In the genomic region with DNA sequence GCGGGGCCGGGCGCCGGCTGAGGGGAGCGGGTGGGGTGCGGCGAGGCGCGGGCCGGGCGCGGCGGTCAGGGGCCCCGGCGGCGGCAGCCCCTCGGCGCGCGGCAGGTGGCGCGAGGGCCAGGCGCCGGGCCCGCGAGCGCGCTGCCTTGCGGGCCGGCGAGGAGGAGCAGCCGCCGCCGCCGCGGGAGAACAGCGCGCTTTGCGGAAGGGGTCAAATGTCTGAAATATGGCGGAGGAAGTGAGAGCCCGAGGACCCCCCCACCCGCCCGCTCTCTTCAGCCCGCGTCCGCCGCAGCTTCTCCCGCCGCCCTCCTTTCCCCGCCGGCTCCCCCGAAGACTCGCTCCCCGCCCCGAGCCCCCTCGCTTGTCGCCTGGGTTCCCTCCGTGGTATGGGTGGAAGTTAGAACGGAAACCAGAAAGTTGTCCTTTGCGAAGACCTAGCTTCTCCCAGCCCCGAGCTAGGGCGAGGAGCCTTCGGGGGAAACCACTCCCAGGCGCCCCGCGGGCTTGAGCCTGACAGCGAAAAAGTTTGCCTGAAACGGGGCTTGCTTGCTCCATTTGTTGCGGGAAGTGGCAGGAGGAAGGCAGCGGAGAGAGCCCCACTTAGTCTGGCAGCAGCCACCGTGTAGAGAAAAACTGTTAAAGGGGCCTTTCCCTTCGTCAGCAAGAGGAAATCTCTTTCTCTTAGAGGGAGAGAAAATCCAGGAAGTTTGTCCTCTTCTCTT, we compare ENCODE assay signal across 8 cellular contexts. TPM values are rescaled to one million over a fixed set of nuclear protein-coding genes. Genes with fewer than 3 reads are reported as not detected.
DNase-seq lines count a peak whose midpoint lies in the region; ATAC-seq and TF ChIP-seq lines count a peak whose summit lies in the region.

No MANE protein-coding gene starts in this region.

- CTCF ChIA-PET in CD4-positive, alpha-beta memory T cell (lab: Charles Lee; ENCODE audit: partially characterized antibody) = interaction anchor here (0.8 to 5.9 kb wide), 7 partner anchors 18 to 453 kb away, joined by 3 to 46 read pairs (median 4); no protein-coding TSS in a partner anchor

- no peaks in the 10 kb centered on the region for H3K36me3 ChIP-seq in CD4-positive, alpha-beta memory T cell (ENCODE audit: insufficient read depth, low read length)
- H3K36me3 ChIP-seq in SK-N-MC (ENCODE audit: insufficient read depth, low read length) (peaks cover 17% of the 10 kb centered on the region), vagina (no peaks in the 10 kb centered on the region)

- no peaks in the 10 kb centered on the region for H3K9me3 Mint-ChIP-seq in CD4-positive, alpha-beta memory T cell
- no peaks in the 10 kb centered on the region for H3K9me3 Mint-ChIP-seq in activated naive CD8-positive, alpha-beta T cell treated with anti-CD3 and anti-CD28 coated beads, Interleukin-2, amount 10 ng/mL, durations not matched to agents 7 days and 5 days

- H3K4me1 Mint-ChIP-seq in CD4-positive, alpha-beta memory T cell = peaks cover 28 to 54% (median 40%) of the 10 kb centered on the region in 4 donors
- H3K4me1 Mint-ChIP-seq in activated naive CD8-positive, alpha-beta T cell treated with anti-CD3 and anti-CD28 coated beads, Interleukin-2, amount 10 ng/mL, durations not matched to agents 7 days and 5 days = peaks cover 40% of the 10 kb centered on the region

- peak overlapping the region; percentile 88 for H3K27ac ChIP-seq in CD4-positive, alpha-beta memory T cell (ENCODE audit: low read depth, low read length)
- H3K27ac ChIP-seq in SK-N-MC (peak overlapping the region; percentile 71), vagina (peak overlapping the region; percentile 99)

- TF ChIP-seq CTCF in vagina (IDR thresholded peaks at IDR 0.05) = no peak

- peak; percentile 39 to 58 (median 52) for DNase-seq in CD4-positive, alpha-beta memory T cell
- DNase-seq in HK-2 (ENCODE audit: unreplicated experiment) (peak; percentile 56), SK-N-MC (ENCODE audit: low read depth, low spot score) (no peak), head of caudate nucleus (peak; percentile 23 to 81 (median 59)), occipital lobe (lab: John Stamatoyannopoulos, UW) (peak; percentile 36), vagina (ENCODE audit: extremely low spot score in 2 of 2) (peak in 1 of 2 donors; percentile 88)
- peak; percentile 72 for DNase-seq in activated naive CD8-positive, alpha-beta T cell treated with anti-CD3 and anti-CD28 coated beads, Interleukin-2, amount 10 ng/mL, durations not matched to agents 7 days and 5 days

- POLR2A ChIA-PET in CD4-positive, alpha-beta memory T cell (lab: Charles Lee; ENCODE audit: partially characterized antibody) = interaction anchor here (0.8 to 5.3 kb wide), 38 partner anchors 8 to 1343 kb away, joined by 3 to 66 read pairs (median 6); a partner anchor contains a TSS
- POLR2A ChIA-PET in activated naive CD8-positive, alpha-beta T cell treated with anti-CD3 and anti-CD28 coated beads, Interleukin-2, amount 10 ng/mL, durations not matched to agents 7 days and 5 days (lab: Charles Lee) = interaction anchor here (0.7 to 4.0 kb wide), 21 partner anchors 9 to 279 kb away, joined by 3 to 25 read pairs (median 5); a partner anchor contains a TSS

- intact Hi-C loops in CD4-positive, alpha-beta memory T cell (cut with micrococcal nuclease) = loop anchor here (2.0 to 5.0 kb wide), 3 partner anchors 36 to 149 kb away; no protein-coding TSS in a partner anchor
- intact Hi-C loops in head of caudate nucleus (cut with DNase I) (loop anchor here (5.0 kb wide), 1 partner anchor 76 kb away; a partner anchor contains a TSS), vagina (cut with DNase I) (no loop called here)

- H3K27ac Mint-ChIP-seq in CD4-positive, alpha-beta memory T cell = peak overlapping the region; percentile 90 to 99 (median 97)
- peak overlapping the region; percentile 94 for H3K27ac Mint-ChIP-seq in activated naive CD8-positive, alpha-beta T cell treated with anti-CD3 and anti-CD28 coated beads, Interleukin-2, amount 10 ng/mL, durations not matched to agents 7 days and 5 days

- H3K9ac ChIP-seq in SK-N-MC (ENCODE audit: insufficient read length) = peak overlapping the region; percentile 91

- peaks cover 18 to 47% of the 10 kb centered on the region in 2 donors for H3K36me3 Mint-ChIP-seq in CD4-positive, alpha-beta memory T cell
- peaks cover 26% of the 10 kb centered on the region for H3K36me3 Mint-ChIP-seq in activated naive CD8-positive, alpha-beta T cell treated with anti-CD3 and anti-CD28 coated beads, Interleukin-2, amount 10 ng/mL, durations not matched to agents 7 days and 5 days

- H3K4me3 Mint-ChIP-seq in CD4-positive, alpha-beta memory T cell = peak overlapping the region; percentile 89 to 98 (median 97)
- peak overlapping the region; percentile 97 for H3K4me3 Mint-ChIP-seq in activated naive CD8-positive, alpha-beta T cell treated with anti-CD3 and anti-CD28 coated beads, Interleukin-2, amount 10 ng/mL, durations not matched to agents 7 days and 5 days

- ATAC-seq in GM19452 (IDR thresholded peaks at IDR 0.05; ENCODE audit: unreplicated experiment) = peak; percentile 38
- peak; percentile 5 for ATAC-seq in activated naive CD8-positive, alpha-beta T cell treated with anti-CD3 and anti-CD28 coated beads, Interleukin-2, amount 10 ng/mL, durations not matched to agents 7 days and 5 days (ENCODE audit: low read depth)

- H3K4me3 ChIP-seq in CD4-positive, alpha-beta memory T cell (ENCODE audit: low read length in 2 of 2) = peak overlapping the region; percentile 80 to 88
- H3K4me3 ChIP-seq in SK-N-MC (peak overlapping the region; percentile 96), vagina (peak overlapping the region; percentile 86 to 93)

- H3K27me3 Mint-ChIP-seq in CD4-positive, alpha-beta memory T cell = no peaks in the 10 kb centered on the region
- H3K27me3 Mint-ChIP-seq in activated naive CD8-positive, alpha-beta T cell treated with anti-CD3 and anti-CD28 coated beads, Interleukin-2, amount 10 ng/mL, durations not matched to agents 7 days and 5 days = no peaks in the 10 kb centered on the region

- peak in 1 of 2 donors; percentile 23 for TF ChIP-seq POLR2A in vagina (IDR thresholded peaks at IDR 0.05)

- H3K9me3 ChIP-seq in CD4-positive, alpha-beta memory T cell (ENCODE audit: control insufficient read depth in 1 of 2, low read length in 2 of 2) = no peaks in the 10 kb centered on the region
- H3K9me3 ChIP-seq in SK-N-MC (ENCODE audit: low read depth, low read length) = no peaks in the 10 kb centered on the region
- H3K9me3 ChIP-seq in vagina = no peaks in the 10 kb centered on the region

- H3K27me3 ChIP-seq in CD4-positive, alpha-beta memory T cell (ENCODE audit: insufficient read depth, low read length) = no peaks in the 10 kb centered on the region
- H3K27me3 ChIP-seq in vagina = no peaks in the 10 kb centered on the region

- H3K4me1 ChIP-seq in CD4-positive, alpha-beta memory T cell (ENCODE audit: insufficient read depth, low read length) = peaks cover 46% of the 10 kb centered on the region
- H3K4me1 ChIP-seq in vagina = peaks cover 52% of the 10 kb centered on the region

RNA-seq across cellular contexts. Expression of a gene that starts 0.6 kb away (rescaled TPM):
- 100 to 1,000 TPM; 193 to 195 TPM for total RNA-seq in CD4-positive, alpha-beta memory T cell
- polyA plus RNA-seq in CD4-positive, alpha-beta memory T cell = 100 to 1,000 TPM; 433 to 542 TPM
- total RNA-seq in activated naive CD8-positive, alpha-beta T cell treated with anti-CD3 and anti-CD28 coated beads, Interleukin-2, amount 10 ng/mL, durations not matched to agents 7 days and 5 days = 100 to 1,000 TPM; 233 to 257 TPM
- total RNA-seq in occipital lobe (110 TPM), vagina (169 TPM)
